9 cellular contexts compared by ENCODE assay signal in genomic region chr15:40307421-40308165, GRCh38. TPM values are rescaled to one million over a fixed set of nuclear protein-coding genes. Genes with fewer than 3 reads are reported as not detected.
A peak's percentile ranks its signal among the peaks of the same experiment; 100 is the strongest.
DNase-seq lines count a peak whose midpoint lies in the region; ATAC-seq and TF ChIP-seq lines count a peak whose summit lies in the region.
"Had no signal": no experiment of that assay in that cellular context is flagged by ENCODE, and none has a peak within 500 bp of the region (broad histone marks: within the 10 kb centered on the region; RNA-seq: fewer than 3 reads in every experiment).

PLCB2 (minus strand) TSS chr15:40307935; CDS start chr15:40307672, 263 bp downstream.

- no peak within 1 kb of the TSS for H3K27ac ChIP-seq in Panc1 (ENCODE audit: low read length)
- H3K27ac ChIP-seq: epithelial cell of prostate had no signal

- BruUV-seq in Panc1 (replicated peaks; lab: Mats Ljungman, UMichigan): no TSS peak

- peaks cover 16% of the 10 kb centered on the region for H3K27me3 Mint-ChIP-seq in activated T-helper 1 cell treated with anti-CD3 and anti-CD28 coated beads, Interleukin-12 subunit alpha, Interleukin-12 subunit beta, Interleukin-2, Interleukin-4 antibody, amounts not matched to agents 30 ng/mL and 10 ng/mL and 1 ng/mL, durations not matched to agents 14 hours and 24 hours and 36 hours (ENCODE audit: insufficient read depth)

- ATAC-seq in HG02759 (IDR thresholded peaks at IDR 0.05; ENCODE audit: unreplicated experiment) (peak; percentile 63), Panc1 (peak; percentile 70), left ventricle myocardium superior (peak; percentile 60), GM19328 (IDR thresholded peaks at IDR 0.05; ENCODE audit: unreplicated experiment) (no peak)

- peaks cover 37% of the 10 kb centered on the region for H3K4me1 Mint-ChIP-seq in activated T-helper 1 cell treated with anti-CD3 and anti-CD28 coated beads, Interleukin-12 subunit alpha, Interleukin-12 subunit beta, Interleukin-2, Interleukin-4 antibody, amounts not matched to agents 30 ng/mL and 10 ng/mL and 1 ng/mL, durations not matched to agents 14 hours and 24 hours and 36 hours (ENCODE audit: low read depth)

- no peaks in the 10 kb centered on the region for H3K27me3 ChIP-seq in Panc1 (ENCODE audit: control insufficient read depth, insufficient read depth, low read length)

- peaks cover 5% of the 10 kb centered on the region for H3K4me1 ChIP-seq in Panc1 (ENCODE audit: control insufficient read depth, insufficient read depth, low read length)

- DNase-seq in Panc1 (ENCODE audit: low read depth, low spot score) (no peak), left ventricle myocardium superior (peak; percentile 63), HK-2 (ENCODE audit: unreplicated experiment) (no peak)
- DNase-seq in activated T-helper 1 cell treated with anti-CD3 and anti-CD28 coated beads, Interleukin-12 subunit alpha, Interleukin-12 subunit beta, Interleukin-2, Interleukin-4 antibody, amounts not matched to agents 30 ng/mL and 10 ng/mL and 1 ng/mL, durations not matched to agents 14 hours and 24 hours and 36 hours (ENCODE audit: low spot score): peak; percentile 62
- DNase-seq in stimulated activated CD4-positive, alpha-beta T cell treated with anti-CD3 and anti-CD28 coated beads, Interleukin-1b, Interleukin-23, amount 100 ng/mL, for 4 hours (ENCODE audit: low read depth in 2 of 2): peak; percentile 35 to 47

- no peaks in the 10 kb centered on the region for H3K9me3 Mint-ChIP-seq in activated T-helper 1 cell treated with anti-CD3 and anti-CD28 coated beads, Interleukin-12 subunit alpha, Interleukin-12 subunit beta, Interleukin-2, Interleukin-4 antibody, amounts not matched to agents 30 ng/mL and 10 ng/mL and 1 ng/mL, durations not matched to agents 14 hours and 24 hours and 36 hours

- intact Hi-C loops in Panc1 (cut with micrococcal nuclease; ENCODE audit: unreplicated experiment): no loop called here
- intact Hi-C loops in activated T-helper 1 cell treated with anti-CD3 and anti-CD28 coated beads, Interleukin-12 subunit alpha, Interleukin-12 subunit beta, Interleukin-2, Interleukin-4 antibody, amounts not matched to agents 30 ng/mL and 10 ng/mL and 1 ng/mL, durations not matched to agents 14 hours and 24 hours and 36 hours (cut with micrococcal nuclease): loop anchor here (1.0 kb wide), 3 partner anchors 16 to 75 kb away; partner anchors contain the start of genes INAFM2 and KNSTRN
- intact Hi-C loops in left ventricle myocardium superior (cut with micrococcal nuclease): no loop called here

- peak within 1 kb of the TSS; percentile 98 for H3K27ac Mint-ChIP-seq in activated T-helper 1 cell treated with anti-CD3 and anti-CD28 coated beads, Interleukin-12 subunit alpha, Interleukin-12 subunit beta, Interleukin-2, Interleukin-4 antibody, amounts not matched to agents 30 ng/mL and 10 ng/mL and 1 ng/mL, durations not matched to agents 14 hours and 24 hours and 36 hours

- no peaks in the 10 kb centered on the region for H3K36me3 ChIP-seq in Panc1 (ENCODE audit: control insufficient read depth, insufficient read depth, low read length)

- H3K9me3 ChIP-seq in Panc1 (ENCODE audit: control insufficient read depth, insufficient read depth, low read depth, low read length): no peaks in the 10 kb centered on the region

- CTCF ChIA-PET in Panc1 (lab: Charles Lee): interaction anchor here (1.1 to 4.4 kb wide), 3 partner anchors 27 to 90 kb away, joined by 3 to 33 read pairs (median 4); no protein-coding TSS in a partner anchor

- peak; percentile 68 for TF ChIP-seq CTCF in GM12875 (IDR thresholded peaks at IDR 0.05; ENCODE audit: borderline replicate concordance, insufficient read depth, low read depth, low read length)
- no peak; the same call in 1 of the 2 replicates for TF ChIP-seq CTCF in Panc1 (IDR thresholded peaks at IDR 0.05)

- peak within 1 kb of the TSS; percentile 92 for H3K4me3 Mint-ChIP-seq in activated T-helper 1 cell treated with anti-CD3 and anti-CD28 coated beads, Interleukin-12 subunit alpha, Interleukin-12 subunit beta, Interleukin-2, Interleukin-4 antibody, amounts not matched to agents 30 ng/mL and 10 ng/mL and 1 ng/mL, durations not matched to agents 14 hours and 24 hours and 36 hours

- in situ Hi-C loops in Panc1 (cut with HindIII; ENCODE audit: low pct_unique_long_range_greater_than_20kb, low sequenced_read_pairs): no loop called here

- POLR2A ChIA-PET in Panc1 (lab: Charles Lee): interaction anchor here (0.7 kb wide), 1 partner anchor 32 kb away, joined by 4 read pairs; no protein-coding TSS in a partner anchor

- H3K4me3 ChIP-seq in GM12875 (ENCODE audit: low read depth, low read length) (peak within 1 kb of the TSS; percentile 75), Panc1 (ENCODE audit: low read depth in 2 of 2, low read length in 2 of 2) (no peak within 1 kb of the TSS)

- H3K36me3 Mint-ChIP-seq in activated T-helper 1 cell treated with anti-CD3 and anti-CD28 coated beads, Interleukin-12 subunit alpha, Interleukin-12 subunit beta, Interleukin-2, Interleukin-4 antibody, amounts not matched to agents 30 ng/mL and 10 ng/mL and 1 ng/mL, durations not matched to agents 14 hours and 24 hours and 36 hours (ENCODE audit: low read depth): peaks cover 7% of the 10 kb centered on the region

RNA-seq across cellular contexts. Expression of gene PLCB2, which starts in this region (rescaled TPM):
- total RNA-seq in Panc1 (2021; ENCODE audit: unreplicated experiment) (1.7 TPM), left ventricle myocardium superior (7.5 TPM)
- polyA plus RNA-seq in Panc1 (2012; ENCODE audit: insufficient read length): 0.90 TPM
- 88.5 and 89.0 TPM in 2 replicates for total RNA-seq in activated T-helper 1 cell treated with anti-CD3 and anti-CD28 coated beads, Interleukin-12 subunit alpha, Interleukin-12 subunit beta, Interleukin-2, Interleukin-4 antibody, amounts not matched to agents 30 ng/mL and 10 ng/mL and 1 ng/mL, durations not matched to agents 14 hours and 24 hours and 36 hours

Comparison
In these comparisons a context has a peak if more than half of its experiments do, and no peak if none do; other contexts are left out.
1. RNA of gene PLCB2 (total RNA-seq): 88.5 to 89.0 TPM in activated T-helper 1 cell treated with anti-CD3 and anti-CD28 coated beads, Interleukin-12 subunit alpha, Interleukin-12 subunit beta, Interleukin-2, Interleukin-4 antibody, amounts not matched to agents 30 ng/mL and 10 ng/mL and 1 ng/mL, durations not matched to agents 14 hours and 24 hours and 36 hours; 7.5 TPM in left ventricle myocardium superior (single experiment) and 1.7 TPM in Panc1 (single experiment); every median in the first group is over 10 times any median in the second.
2. DNase-seq: peak in activated T-helper 1 cell treated with anti-CD3 and anti-CD28 coated beads, Interleukin-12 subunit alpha, Interleukin-12 subunit beta, Interleukin-2, Interleukin-4 antibody, amounts not matched to agents 30 ng/mL and 10 ng/mL and 1 ng/mL, durations not matched to agents 14 hours and 24 hours and 36 hours (single experiment), left ventricle myocardium superior (single experiment) and stimulated activated CD4-positive, alpha-beta T cell treated with anti-CD3 and anti-CD28 coated beads, Interleukin-1b, Interleukin-23, amount 100 ng/mL, for 4 hours (2 of 2); none in Panc1 (single experiment) and HK-2 (single experiment).